Comparison of ENCODE assay signal across 8 cellular contexts in genomic region chr2:102442967-102443828, GRCh38. TPM values are rescaled to one million over a fixed set of nuclear protein-coding genes. Genes with fewer than 3 reads are reported as not detected.
DNase-seq lines count a peak whose midpoint lies in the region; ATAC-seq and TF ChIP-seq lines count a peak whose summit lies in the region.

No MANE protein-coding gene starts in this region.

- H3K27ac ChIP-seq in foreskin keratinocyte (no peak overlapping the region), gastrocnemius medialis (no peak overlapping the region)

- H3K27me3 Mint-ChIP-seq in activated T-cell treated with anti-CD3 and anti-CD28 coated beads, Interleukin-2, amount 50 U/mL, for 72 hours (ENCODE audit: low read depth), result no peaks in the 10 kb centered on the region

- no peak for TF ChIP-seq POLR2A in gastrocnemius medialis (IDR thresholded peaks at IDR 0.05)

- H3K9me3 ChIP-seq in gastrocnemius medialis, result no peaks in the 10 kb centered on the region

- H3K36me3 ChIP-seq in gastrocnemius medialis, result no peaks in the 10 kb centered on the region

- H3K4me3 ChIP-seq in gastrocnemius medialis, result no peak overlapping the region

- intact Hi-C loops in gastrocnemius medialis (cut with DNase I; ENCODE audit: low total_unique reads), result loop anchor here (10.0 kb wide), 1 partner anchor 558 kb away; no protein-coding TSS in a partner anchor

- DNase-seq in DMS114 treated with DMSO at 0.1 percent for 48 hours (lab: John Stamatoyannopoulos, UW; ENCODE audit: unreplicated experiment), result peak; percentile 34
- DNase-seq in NCI-H226, result peak; percentile 17
- DNase-seq in activated T-cell treated with anti-CD3 and anti-CD28 coated beads, Interleukin-2, amount 50 U/mL, for 72 hours, result peak; percentile 40 to 44
- DNase-seq in foreskin keratinocyte, result peak in 1 of 2 donors; percentile 38
- DNase-seq in gastrocnemius medialis, result no peak
- DNase-seq in NCI-H69 (lab: John Stamatoyannopoulos, UW), result no peak

- H3K4me1 ChIP-seq in foreskin keratinocyte (peaks cover 6% of the 10 kb centered on the region), gastrocnemius medialis (no peaks in the 10 kb centered on the region)

- no peaks in the 10 kb centered on the region for H3K36me3 Mint-ChIP-seq in activated T-cell treated with anti-CD3 and anti-CD28 coated beads, Interleukin-2, amount 50 U/mL, for 72 hours (ENCODE audit: insufficient read depth in 2 of 2)

- no peak overlapping the region for H3K27ac Mint-ChIP-seq in activated T-cell treated with anti-CD3 and anti-CD28 coated beads, Interleukin-2, amount 50 U/mL, for 72 hours

- H3K4me1 Mint-ChIP-seq in activated T-cell treated with anti-CD3 and anti-CD28 coated beads, Interleukin-2, amount 50 U/mL, for 72 hours (ENCODE audit: low read depth), result peaks cover 9% of the 10 kb centered on the region

- in situ Hi-C loops in gastrocnemius medialis (cut with MboI; ENCODE audit: low sequenced_read_pairs in 4 of 4), result loop anchor here in 3 of 4 donors (10.0 to 25.0 kb wide), 4 partner anchors 156 to 456 kb away; partner anchors contain the start of gene IL1R2 (in 1 of the 3)

- H3K4me3 Mint-ChIP-seq in activated T-cell treated with anti-CD3 and anti-CD28 coated beads, Interleukin-2, amount 50 U/mL, for 72 hours, result peak overlapping the region; percentile 42 to 64

- H3K27me3 ChIP-seq in foreskin keratinocyte (no peaks in the 10 kb centered on the region), gastrocnemius medialis (no peaks in the 10 kb centered on the region)

- H3K9me3 Mint-ChIP-seq in activated T-cell treated with anti-CD3 and anti-CD28 coated beads, Interleukin-2, amount 50 U/mL, for 72 hours, result no peaks in the 10 kb centered on the region

- ATAC-seq in GM21528 (IDR thresholded peaks at IDR 0.05; ENCODE audit: low FRiP score, unreplicated experiment) (peak; percentile 69), foreskin keratinocyte (peak; percentile 65), gastrocnemius medialis (no peak), HG03280 (IDR thresholded peaks at IDR 0.05; ENCODE audit: unreplicated experiment) (no peak)
- peak; percentile 74 to 78 for ATAC-seq in activated T-cell treated with anti-CD3 and anti-CD28 coated beads, Interleukin-2, amount 50 U/mL, for 72 hours (replicated peaks in 1 of 2)

- peak; percentile 89 for TF ChIP-seq CTCF in foreskin keratinocyte (conservative IDR thresholded peaks at IDR 0.05)
- peak in 4 of 5 experiments; percentile 7 to 60 (median 39) for TF ChIP-seq CTCF in gastrocnemius medialis (IDR thresholded peaks at IDR 0.05 in 4 of 5, conservative IDR thresholded peaks at IDR 0.05 in 1 of 5)

RNA-seq across cellular contexts. Expression of gene IL18RAP, which starts 20.2 kb away (rescaled TPM):
- 1 to 10 TPM; 7.6 to 9.5 TPM for total RNA-seq in activated T-cell treated with anti-CD3 and anti-CD28 coated beads, Interleukin-2, amount 50 U/mL, for 72 hours
- not detected in 2 replicates for total RNA-seq in foreskin keratinocyte
- polyA plus RNA-seq in foreskin keratinocyte, result not detected in 2 replicates
- 1 to 10 TPM in 1 of 4 donors, under 1 TPM in 1, not detected in 2; 0.29 to 1.9 TPM for total RNA-seq in gastrocnemius medialis

RNA-seq across cellular contexts. Expression of gene SLC9A4, which starts 29.8 kb away (rescaled TPM):
- total RNA-seq in activated T-cell treated with anti-CD3 and anti-CD28 coated beads, Interleukin-2, amount 50 U/mL, for 72 hours, result under 1 TPM in 1 of 2 donors, not detected in 1; 0.14 TPM
- total RNA-seq in foreskin keratinocyte (not detected in 2 replicates), gastrocnemius medialis (not detected)
- not detected in 2 replicates for polyA plus RNA-seq in foreskin keratinocyte

Comparison
In these comparisons a context has a peak if more than half of its experiments do, and no peak if none do; other contexts are left out.
1. DNase-seq: peak in DMS114 treated with DMSO at 0.1 percent for 48 hours (single experiment), NCI-H226 (single experiment) and activated T-cell treated with anti-CD3 and anti-CD28 coated beads, Interleukin-2, amount 50 U/mL, for 72 hours (2 of 2); none in gastrocnemius medialis (0 of 2) and NCI-H69 (single experiment).
2. ATAC-seq: peak in GM21528 (single experiment), activated T-cell treated with anti-CD3 and anti-CD28 coated beads, Interleukin-2, amount 50 U/mL, for 72 hours (2 of 2) and foreskin keratinocyte (single experiment); none in gastrocnemius medialis (0 of 2) and HG03280 (single experiment).